ENCODE assay signal across 33 cellular contexts in the genomic region with DNA sequence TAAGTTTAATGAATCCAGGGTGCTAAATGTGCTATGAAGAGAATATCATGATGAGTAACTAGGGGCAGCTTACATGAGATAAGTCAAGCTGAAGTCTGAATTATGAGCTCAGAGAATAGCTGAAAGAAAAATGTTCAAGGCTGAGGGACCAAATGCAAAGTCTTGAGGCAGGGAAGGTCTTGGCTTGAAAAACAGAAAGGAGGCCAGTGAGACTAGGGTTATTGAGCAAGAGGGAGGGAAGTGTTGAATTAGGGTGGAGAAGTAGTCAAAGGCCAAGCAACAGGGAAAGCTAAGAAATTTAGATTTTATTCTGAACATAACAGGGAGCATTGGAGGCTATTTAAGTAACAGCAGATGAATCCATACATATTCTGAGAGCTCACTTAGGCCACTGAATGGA.
"Had no signal": no experiment of that assay in that cellular context is flagged by ENCODE, and none has a peak within 500 bp of the region (broad histone marks: within the 10 kb centered on the region; RNA-seq: fewer than 3 reads in every experiment).

No MANE protein-coding gene starts in this region.

- ATAC-seq: activated CD8-positive, alpha-beta T cell treated with anti-CD3 and anti-CD28 coated beads for 36 hours; activated naive CD4-positive, alpha-beta T cell treated with anti-CD3 and anti-CD28 coated beads, Interleukin-2, amount 50 U/mL, for 72 hours; activated T-cell treated with anti-CD3 and anti-CD28 coated beads, Interleukin-2, amount 50 U/mL, for 4 hours; activated T-cell treated with anti-CD3 and anti-CD28 coated beads, Interleukin-2, amount 50 U/mL, for 72 hours; activated T-helper 17 cell treated with anti-CD3 and anti-CD28 coated beads, Interleukin-2, amount 50 U/mL, for 72 hours; body of pancreas had no signal

- H3K4me3 ChIP-seq: adrenal gland, body of pancreas, breast epithelium had no signal

- H3K36me3 ChIP-seq: adrenal gland, brain microvascular endothelial cell, breast epithelium had no signal

- DNase-seq: activated B cell treated with CpG ODN at 0.5 μM for 24 hours; activated CD4-positive, alpha-beta memory T cell treated with anti-CD3 and anti-CD28 coated beads for 36 hours; activated CD4-positive, alpha-beta T cell treated with anti-CD3 and anti-CD28 coated beads for 4 hours; activated CD4-positive, alpha-beta T cell treated with anti-CD3 and anti-CD28 coated beads, Interleukin-2, amount 10 ng/mL, durations not matched to agents 24 days and 14 days; activated CD4-positive, alpha-beta T cell treated with anti-CD3 and anti-CD28 coated beads, Interleukin-2, amount 50 U/mL, for 1 hour; activated CD4-positive, alpha-beta T cell treated with anti-CD3 and anti-CD28 coated beads, Interleukin-2, amount 50 U/mL, for 4 hours; activated CD4-positive, CD25-positive, alpha-beta regulatory T cell treated with anti-CD3 and anti-CD28 coated beads, Interleukin-2, amount 50 U/mL, for 72 hours; activated CD8-positive, alpha-beta memory T cell treated with anti-CD3 and anti-CD28 coated beads, Interleukin-2, amount 50 U/mL, for 4 hours; activated CD8-positive, alpha-beta T cell treated with anti-CD3 and anti-CD28 coated beads for 36 hours; activated effector memory CD4-positive, alpha-beta T cell treated with anti-CD3 and anti-CD28 coated beads, Interleukin-2, amount 50 U/mL, for 16 hours; activated gamma-delta T cell treated with Interleukin-2 at 50 U/mL for 16 hours; activated naive CD4-positive, alpha-beta T cell; activated naive CD4-positive, alpha-beta T cell treated with anti-CD3 and anti-CD28 coated beads for 36 hours; activated naive CD4-positive, alpha-beta T cell treated with anti-CD3 and anti-CD28 coated beads, Interleukin-2, amount 50 U/mL, for 16 hours; activated naive CD8-positive, alpha-beta T cell treated with anti-CD3 and anti-CD28 coated beads for 36 hours; activated T-cell treated with anti-CD3 and anti-CD28 coated beads for 4 hours; activated T-cell treated with anti-CD3 and anti-CD28 coated beads, Interleukin-2, amount 50 U/mL, for 1 hour; activated T-cell treated with anti-CD3 and anti-CD28 coated beads, Interleukin-2, amount 50 U/mL, for 4 hours; activated T-cell treated with anti-CD3 and anti-CD28 coated beads, Interleukin-2, amount 50 U/mL, for 72 hours; adrenal gland; amniotic stem cell; aorta; body of pancreas; brain microvascular endothelial cell; caudate nucleus; cerebellar nuclear complex; T-helper 1 cell; T-helper 2 cell; T-helper 9 cell had no signal

- H3K27me3 ChIP-seq: body of pancreas, brain microvascular endothelial cell had no signal

- H3K27ac ChIP-seq: adrenal gland, body of pancreas, brain microvascular endothelial cell, breast epithelium, VCaP had no signal

- H3K9me3 ChIP-seq: adrenal gland, body of pancreas had no signal

- H3K4me1 ChIP-seq: adrenal gland, body of pancreas, breast epithelium had no signal
